Comparison of ENCODE assay signal across 10 cellular contexts in genomic region chr11:124674571-124674970, GRCh38. TPM values are rescaled to one million over a fixed set of nuclear protein-coding genes. Genes with fewer than 3 reads are reported as not detected.
DNase-seq lines count a peak whose midpoint lies in the region; ATAC-seq and TF ChIP-seq lines count a peak whose summit lies in the region.
"Had no signal": no experiment of that assay in that cellular context is flagged by ENCODE, and none has a peak within 500 bp of the region (broad histone marks: within the 10 kb centered on the region; RNA-seq: fewer than 3 reads in every experiment).

No MANE protein-coding gene starts in this region.

- 0 out of 2 replicates have a peak, but pooled peaks cover 4% of the 10 kb centered on the region for H3K79me2 ChIP-seq in MM.1S (ENCODE audit: low read length)

- no peak overlapping the region for H2BK12ac ChIP-seq in neuronal stem cell (ENCODE audit: low read length)

- H2AK5ac ChIP-seq in neuronal stem cell (ENCODE audit: low read depth, low read length) = no peak overlapping the region

- H3K27ac Mint-ChIP-seq in CD14-positive monocyte = peak overlapping the region; percentile 92 to 99 (median 97)

- H4K8ac ChIP-seq in neuronal stem cell (ENCODE audit: low read depth, low read length) = no peak overlapping the region

- no CpG with 5 or more reads among the region's 5 CpGs for WGBS in neuronal stem cell (ENCODE audit: extremely low coverage in 2 of 2, insufficient read length in 2 of 2, insufficient replicate concordance in 1 of 2), 2 donors

- H3K4me2 ChIP-seq in MM.1S (ENCODE audit: low read depth, low read length) (peak overlapping the region; percentile 67; the same call in 1 of the 2 replicates), neuronal stem cell (ENCODE audit: insufficient read depth, low read length, poor library complexity, severe bottlenecking) (peak overlapping the region; percentile 55)

- intact Hi-C loops in CD14-positive monocyte (cut with micrococcal nuclease) = loop anchor here in 1 of 2 donors (5.0 kb wide), 1 partner anchor 128 kb away; the partner anchor contains the start of gene MSANTD2

- H3K4me3 ChIP-seq in MM.1S (ENCODE audit: low read length) = peak overlapping the region; percentile 85
- no peak overlapping the region for H3K4me3 ChIP-seq in effector memory CD4-positive, alpha-beta T cell (ENCODE audit: insufficient read depth, low read depth, low read length, poor library complexity, severe bottlenecking)
- H3K4me3 ChIP-seq in neuronal stem cell (ENCODE audit: low read length in 2 of 2) = peak overlapping the region; percentile 80 to 93

- H4K20me1 ChIP-seq in MM.1S (ENCODE audit: insufficient read depth, low read length) = no peaks in the 10 kb centered on the region

- peaks cover 17% of the 10 kb centered on the region for H3F3A ChIP-seq in MM.1S (ENCODE audit: insufficient read depth, low read length)

- H3K9ac ChIP-seq in MM.1S (ENCODE audit: low read length) (no peak overlapping the region), neuronal stem cell (ENCODE audit: low read depth, low read length, poor library complexity) (no peak overlapping the region)

- H3K36me3 ChIP-seq in MM.1S (replicated peaks; ENCODE audit: insufficient read depth, low read length) = no peaks in the 10 kb centered on the region
- H3K36me3 ChIP-seq in effector memory CD4-positive, alpha-beta T cell (ENCODE audit: control insufficient read depth, insufficient read depth, low read length) = no peaks in the 10 kb centered on the region
- H3K36me3 ChIP-seq in neuronal stem cell (replicated peaks in 1 of 2; ENCODE audit: control insufficient read depth in 2 of 2, insufficient read depth in 2 of 2, low read length in 2 of 2) = peaks cover 0 to 3% of the 10 kb centered on the region in 2 donors

- H3K4me3 Mint-ChIP-seq in CD14-positive monocyte = peak overlapping the region; percentile 88 to 93

- H2AFZ ChIP-seq in MM.1S (ENCODE audit: low read length) (peak overlapping the region; percentile 63; the same call in 1 of the 2 replicates), neuronal stem cell (ENCODE audit: low read length) (peak overlapping the region; percentile 98)

- no peak overlapping the region for H3K18ac ChIP-seq in neuronal stem cell (ENCODE audit: low read length)

- H3K27me3 ChIP-seq in MM.1S (replicated peaks; ENCODE audit: insufficient read depth, low read length) (no peaks in the 10 kb centered on the region), neuronal stem cell (ENCODE audit: control insufficient read depth in 3 of 3, insufficient read depth in 3 of 3, low read depth in 1 of 3, low read length in 3 of 3) (peaks cover 0 to 20% (median 3%) of the 10 kb centered on the region in 3 experiments)
- H3K27me3 ChIP-seq in effector memory CD4-positive, alpha-beta T cell (replicated peaks; ENCODE audit: control insufficient read depth, insufficient read depth, low read length, poor library complexity, severe bottlenecking) = no peaks in the 10 kb centered on the region

- H2BK15ac ChIP-seq in neuronal stem cell (ENCODE audit: low read length) = no peak overlapping the region

- H3K9me3 ChIP-seq in MM.1S (replicated peaks; ENCODE audit: insufficient read depth, low read length) (no peaks in the 10 kb centered on the region), neuronal stem cell (replicated peaks in 1 of 2; ENCODE audit: control insufficient read depth in 2 of 2, insufficient read depth in 1 of 2, low read depth in 1 of 2, low read length in 2 of 2) (no peaks in the 10 kb centered on the region)
- H3K9me3 ChIP-seq in effector memory CD4-positive, alpha-beta T cell (ENCODE audit: control insufficient read depth, low read length) = no peaks in the 10 kb centered on the region

- peaks cover 38% of the 10 kb centered on the region for H3K4me1 Mint-ChIP-seq in CD14-positive monocyte

- no peaks in the 10 kb centered on the region for H3K36me3 Mint-ChIP-seq in CD14-positive monocyte

- no peaks in the 10 kb centered on the region for H3K79me1 ChIP-seq in neuronal stem cell (ENCODE audit: low read depth, low read length)

- ATAC-seq in left lobe of liver (no peak), HG03378 (IDR thresholded peaks at IDR 0.05; ENCODE audit: unreplicated experiment) (no peak)

- H4K91ac ChIP-seq in neuronal stem cell (ENCODE audit: low read depth, low read length, poor library complexity) = no peak overlapping the region

- TF ChIP-seq CTCF in CD14-positive monocyte (IDR thresholded peaks at IDR 0.05) (no peak), MM.1S (IDR thresholded peaks at IDR 0.05; ENCODE audit: low read length) (no peak)

- no peak overlapping the region for H3K4ac ChIP-seq in neuronal stem cell (ENCODE audit: low read length)

- H3K4me1 ChIP-seq in MM.1S (ENCODE audit: low read length) = peaks cover 29% of the 10 kb centered on the region
- H3K4me1 ChIP-seq in effector memory CD4-positive, alpha-beta T cell (ENCODE audit: control insufficient read depth, insufficient read depth, low read length, poor library complexity, severe bottlenecking) = peaks cover 19% of the 10 kb centered on the region
- H3K4me1 ChIP-seq in neuronal stem cell (ENCODE audit: control insufficient read depth in 2 of 2, insufficient read depth in 1 of 2, low read depth in 1 of 2, low read length in 2 of 2) = peaks cover 0 to 2% of the 10 kb centered on the region in 2 donors

- DNase-seq in CD14-positive monocyte (ENCODE audit: low spot score) = no peak
- DNase-seq in MM.1S = no peak
- no peak for DNase-seq in effector memory CD4-positive, alpha-beta T cell
- DNase-seq in neuronal stem cell (ENCODE audit: low spot score) = no peak
- DNase-seq in left lobe of liver (ENCODE audit: low spot score) = no peak
- DNase-seq in substantia nigra (lab: John Stamatoyannopoulos, UW) = no peak
- no peak for DNase-seq in activated CD4-positive, alpha-beta T cell treated with anti-CD3 and anti-CD28 coated beads, Interleukin-2, amount 50 U/mL, for 1 hour
- DNase-seq: activated CD8-positive, alpha-beta memory T cell treated with anti-CD3 and anti-CD28 coated beads, Interleukin-2, amount 50 U/mL, for 48 hours; retina had no signal

- no peak overlapping the region for H3K14ac ChIP-seq in neuronal stem cell (ENCODE audit: low read length)

- H3K23ac ChIP-seq in neuronal stem cell (ENCODE audit: low read depth, low read length, poor library complexity) = no peak overlapping the region

- no peak overlapping the region for H3K27ac ChIP-seq in MM.1S (ENCODE audit: low read length)
- peak overlapping the region; percentile 72 for H3K27ac ChIP-seq in effector memory CD4-positive, alpha-beta T cell (ENCODE audit: insufficient read depth, low read length, poor library complexity, severe bottlenecking)
- no peak overlapping the region for H3K27ac ChIP-seq in neuronal stem cell (replicated peaks; ENCODE audit: low read length)
- no peak overlapping the region for H3K27ac ChIP-seq in substantia nigra (ENCODE audit: low read depth, low read length, poor library complexity, severe bottlenecking)

- H3K9me3 Mint-ChIP-seq in CD14-positive monocyte = peaks cover 0 to 2% (median 0%) of the 10 kb centered on the region in 7 donors

- no peaks in the 10 kb centered on the region for H3K27me3 Mint-ChIP-seq in CD14-positive monocyte (ENCODE audit: low read depth in 3 of 3)

- H2BK120ac ChIP-seq in neuronal stem cell (ENCODE audit: low read depth, low read length) = no peak overlapping the region

- no peaks in the 10 kb centered on the region for H3K9me2 ChIP-seq in MM.1S (replicated peaks; ENCODE audit: insufficient read depth, low read length)

- no peak overlapping the region for H2BK5ac ChIP-seq in neuronal stem cell (ENCODE audit: low read length)

RNA-seq across cellular contexts. Expression of gene SPA17, which starts 0.9 kb away (rescaled TPM):
- polyA plus RNA-seq in CD14-positive monocyte = 1 to 10 TPM; 4.2 to 6.7 TPM
- 64.1 TPM for polyA plus RNA-seq in neuronal stem cell (2013, experiment 1 of 2)
- 64.0 TPM for polyA plus RNA-seq in neuronal stem cell (2013, experiment 2 of 2)
- total RNA-seq in left lobe of liver = 0.86 TPM

RNA-seq across cellular contexts. Expression of gene SIAE, which starts 1.0 kb away (rescaled TPM):
- polyA plus RNA-seq in CD14-positive monocyte = 1 to 10 TPM; 6.7 to 7.8 TPM
- polyA plus RNA-seq in neuronal stem cell (2013, experiment 1 of 2) = 1.9 TPM
- polyA plus RNA-seq in neuronal stem cell (2013, experiment 2 of 2) = 1.9 TPM
- total RNA-seq in left lobe of liver = 34.4 TPM

RNA-seq across cellular contexts. Expression of gene TBRG1, which starts 51.9 kb away (rescaled TPM):
- polyA plus RNA-seq in CD14-positive monocyte = 10 to 100 TPM; 39.7 to 43.5 TPM
- 23.7 TPM for polyA plus RNA-seq in neuronal stem cell (2013, experiment 1 of 2)
- polyA plus RNA-seq in neuronal stem cell (2013, experiment 2 of 2) = 23.6 TPM
- total RNA-seq in left lobe of liver = 23.3 TPM
